ENCODE assay signal across 1 cellular context in the genomic region with DNA sequence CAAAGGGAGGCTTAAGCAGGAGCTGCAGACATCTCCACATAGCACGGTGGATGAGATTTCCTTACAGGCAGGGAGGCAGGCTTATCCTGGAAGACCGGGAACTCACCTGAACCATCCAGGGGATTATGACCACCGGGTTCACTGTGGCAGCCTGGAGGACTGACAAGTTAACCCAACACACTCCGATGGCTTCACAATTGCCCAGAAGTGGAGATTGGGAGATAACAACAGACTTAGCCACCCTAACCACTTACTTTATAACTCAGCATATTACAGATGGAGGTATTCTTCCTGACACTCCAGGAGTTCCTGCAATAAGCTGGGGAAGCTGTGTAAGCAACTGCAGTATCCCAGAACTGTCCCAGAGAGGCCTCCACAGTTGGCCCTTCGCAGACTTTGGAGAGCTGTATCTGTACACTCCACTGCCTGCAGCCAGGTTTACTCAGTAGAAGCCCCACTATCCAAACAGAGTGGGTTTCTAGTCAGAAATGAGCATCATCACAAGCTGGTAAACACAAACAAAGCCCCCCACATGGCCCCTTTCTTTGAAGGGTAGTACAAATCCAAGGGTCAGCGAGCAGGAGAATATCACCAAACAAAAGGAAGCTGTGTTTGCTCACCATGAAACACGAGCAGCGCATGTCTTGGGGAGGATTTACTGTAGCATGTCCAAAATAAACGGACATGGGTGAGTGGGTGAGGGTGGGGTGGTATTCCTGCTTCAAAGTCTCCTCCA.
TF ChIP-seq lines count a peak whose summit lies in the region.

No MANE protein-coding gene starts in this region.

TF ChIP-seq in IMR-90, 13 proteins besides CTCF, POLR2A, EP300 and RAD21 (continued from another document):
- TF ChIP-seq, protein P1, sequence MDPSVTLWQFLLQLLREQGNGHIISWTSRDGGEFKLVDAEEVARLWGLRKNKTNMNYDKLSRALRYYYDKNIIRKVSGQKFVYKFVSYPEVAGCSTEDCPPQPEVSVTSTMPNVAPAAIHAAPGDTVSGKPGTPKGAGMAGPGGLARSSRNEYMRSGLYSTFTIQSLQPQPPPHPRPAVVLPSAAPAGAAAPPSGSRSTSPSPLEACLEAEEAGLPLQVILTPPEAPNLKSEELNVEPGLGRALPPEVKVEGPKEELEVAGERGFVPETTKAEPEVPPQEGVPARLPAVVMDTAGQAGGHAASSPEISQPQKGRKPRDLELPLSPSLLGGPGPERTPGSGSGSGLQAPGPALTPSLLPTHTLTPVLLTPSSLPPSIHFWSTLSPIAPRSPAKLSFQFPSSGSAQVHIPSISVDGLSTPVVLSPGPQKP (IDR thresholded peaks at IDR 0.05; ENCODE audit: borderline replicate concordance, low read depth, low read length): no peak
- no peak for TF ChIP-seq MXI1 (IDR thresholded peaks at IDR 0.05; ENCODE audit: borderline replicate concordance, low read depth, low read length)
